Comparison of ENCODE assay signal across 7 cellular contexts in genomic region chr20:50777373-50777772, GRCh38.
"Had no signal": no experiment of that assay in that cellular context is flagged by ENCODE, and none has a peak within 500 bp of the region (broad histone marks: within the 10 kb centered on the region; RNA-seq: fewer than 3 reads in every experiment).

No MANE protein-coding gene starts in this region.

- DNase-seq: GDM1, GF-D8 had no signal

- FAIRE-seq: G401.6, GM12891, GM12892, GM18507, GM19239 had no signal
